Comparison of ENCODE assay signal across 1 cellular context in the genomic region with DNA sequence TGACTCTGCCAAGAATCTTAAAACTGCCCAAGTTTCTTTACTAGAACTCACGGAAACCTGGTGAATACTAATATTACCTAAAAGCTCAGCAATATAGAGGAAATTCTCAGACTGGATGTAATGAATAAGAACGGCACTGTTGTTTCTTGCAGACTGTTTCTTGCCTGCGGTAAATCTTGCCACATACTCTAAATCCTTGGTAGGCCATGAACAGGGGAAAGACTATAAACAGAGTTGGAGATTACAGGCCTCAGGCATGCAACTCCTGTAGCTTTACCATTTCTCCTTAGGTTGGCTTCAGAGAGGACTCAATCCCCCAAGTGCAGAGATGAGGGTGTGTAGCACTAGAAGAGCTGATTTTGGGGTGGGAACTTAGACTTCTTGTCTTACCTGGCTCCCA.
TF ChIP-seq lines count a peak whose summit lies in the region.

No MANE protein-coding gene starts in this region.

TF ChIP-seq in IMR-90, 13 proteins besides CTCF, POLR2A, EP300 and RAD21:
- TF ChIP-seq NFE2L2 (IDR thresholded peaks at IDR 0.05; ENCODE audit: low read depth, low read length): no peak
- no peak for TF ChIP-seq FOS (IDR thresholded peaks at IDR 0.05; ENCODE audit: low read depth, low read length)
- no peak for TF ChIP-seq CEBPB (IDR thresholded peaks at IDR 0.05; ENCODE audit: low read depth, low read length)
- no peak for TF ChIP-seq MAFK (IDR thresholded peaks at IDR 0.05; ENCODE audit: low read depth, low read length)
- no peak for TF ChIP-seq RFX5 (IDR thresholded peaks at IDR 0.05; ENCODE audit: low read depth, low read length)
TF ChIP-seq in IMR-90: peak in this region for 0.
